Comparison of ENCODE assay signal across 9 cellular contexts in the genomic region with DNA sequence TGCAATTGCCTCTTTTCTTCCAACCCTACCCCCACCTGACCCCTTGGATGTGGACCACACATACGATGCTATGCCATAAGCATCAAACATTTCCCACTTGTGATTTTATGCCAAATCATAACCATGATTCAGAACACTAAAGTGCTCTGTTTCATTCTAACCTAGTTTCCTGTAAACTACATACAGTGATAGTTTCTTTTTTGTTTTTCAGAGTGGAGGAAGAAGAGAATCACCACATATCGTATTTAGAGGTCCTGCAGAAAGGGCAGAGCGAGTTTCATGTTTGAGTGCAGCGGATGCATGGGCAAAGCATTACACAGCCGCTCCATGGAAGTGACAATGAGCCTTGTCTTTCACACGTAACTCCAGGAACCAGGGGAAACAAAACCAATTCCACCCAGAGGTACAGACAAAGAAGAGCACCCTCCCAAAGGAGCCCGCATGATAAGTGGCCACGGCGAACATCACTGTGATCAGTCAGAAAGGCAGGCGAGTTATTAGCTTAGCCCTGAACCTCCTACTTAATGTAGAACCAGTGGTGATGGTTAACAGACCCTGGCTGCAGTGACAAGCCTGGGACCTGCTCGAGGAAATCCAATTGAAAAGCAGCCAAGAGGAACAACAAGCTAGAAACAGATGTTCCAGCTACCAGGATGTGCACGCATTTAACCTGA.
DNase-seq lines count a peak whose midpoint lies in the region; ATAC-seq and TF ChIP-seq lines count a peak whose summit lies in the region.
"Had no signal": no experiment of that assay in that cellular context is flagged by ENCODE, and none has a peak within 500 bp of the region (broad histone marks: within the 10 kb centered on the region; RNA-seq: fewer than 3 reads in every experiment).

No MANE protein-coding gene starts in this region.

- POLR2A ChIA-PET in CD4-positive, alpha-beta memory T cell (lab: Charles Lee; ENCODE audit: partially characterized antibody), result interaction anchor here (0.6 kb wide), 1 partner anchor 30 kb away, joined by 3 read pairs; no protein-coding TSS in a partner anchor

- intact Hi-C loops in CD4-positive, alpha-beta memory T cell (cut with micrococcal nuclease), result no loop called here
- intact Hi-C loops in spleen (cut with DNase I; ENCODE audit: low total_unique reads), result no loop called here

- H3K4me1 Mint-ChIP-seq in CD4-positive, alpha-beta memory T cell, result peaks cover 13 to 25% (median 20%) of the 10 kb centered on the region in 4 donors
- H3K4me1 Mint-ChIP-seq in progenitor cell of endocrine pancreas (ENCODE audit: low read depth), result peaks cover 11% of the 10 kb centered on the region

- no peaks in the 10 kb centered on the region for H3K9me3 Mint-ChIP-seq in CD4-positive, alpha-beta memory T cell
- H3K9me3 Mint-ChIP-seq in activated naive CD4-positive, alpha-beta T cell treated with anti-CD3 and anti-CD28 coated beads, Interleukin-2, amount 50 U/mL, for 72 hours, result no peaks in the 10 kb centered on the region
- H3K9me3 Mint-ChIP-seq in progenitor cell of endocrine pancreas (ENCODE audit: low read depth), result no peaks in the 10 kb centered on the region

- TF ChIP-seq POLR2A in spleen (IDR thresholded peaks at IDR 0.05), result no peak

- peak overlapping the region; percentile 64 to 79 (median 74) for H3K4me3 Mint-ChIP-seq in CD4-positive, alpha-beta memory T cell
- H3K4me3 Mint-ChIP-seq in progenitor cell of endocrine pancreas (ENCODE audit: low read depth), result no peak overlapping the region

- no peaks in the 10 kb centered on the region for H3K9me2 ChIP-seq in hepatocyte (replicated peaks; ENCODE audit: insufficient read depth)

- peak overlapping the region in 4 of 7 donors; percentile 5 to 86 (median 14) for H3K27ac Mint-ChIP-seq in CD4-positive, alpha-beta memory T cell
- peak overlapping the region in 1 of 2 donors; percentile 93 for H3K27ac Mint-ChIP-seq in activated naive CD4-positive, alpha-beta T cell treated with anti-CD3 and anti-CD28 coated beads, Interleukin-2, amount 50 U/mL, for 72 hours
- no peak overlapping the region for H3K27ac Mint-ChIP-seq in progenitor cell of endocrine pancreas

- H2AFZ ChIP-seq in hepatocyte, result no peak overlapping the region

- peaks cover 6 to 13% of the 10 kb centered on the region in 2 donors for H3K27me3 Mint-ChIP-seq in CD4-positive, alpha-beta memory T cell
- no peaks in the 10 kb centered on the region for H3K27me3 Mint-ChIP-seq in progenitor cell of endocrine pancreas

- TF ChIP-seq CTCF in spleen (IDR thresholded peaks at IDR 0.05 in 8 of 11, conservative IDR thresholded peaks at IDR 0.05 in 3 of 11) (no peak), progenitor cell of endocrine pancreas (IDR thresholded peaks at IDR 0.05; ENCODE audit: unreplicated experiment) (no peak), hepatocyte (IDR thresholded peaks at IDR 0.05; ENCODE audit: poor library complexity) (no peak)

- peak overlapping the region; percentile 8 to 36 for H3K4me3 ChIP-seq in CD4-positive, alpha-beta memory T cell (ENCODE audit: low read length in 2 of 2)
- H3K4me3 ChIP-seq in spleen, result peak overlapping the region in 1 of 8 donors; percentile 15
- H3K4me3 ChIP-seq in hepatocyte, result no peak overlapping the region

- 41 to 59% (median 56%) methylated on average over 12 of the region's 12 CpGs for WGBS in spleen, 5 donors
- 74% methylated on average over 12 of the region's 12 CpGs for WGBS in hepatocyte (ENCODE audit: low lambda C conversion rate, missing lambda C conversion rate)

- H3K36me3 ChIP-seq in CD4-positive, alpha-beta memory T cell (ENCODE audit: insufficient read depth, low read length), result no peaks in the 10 kb centered on the region
- H3K36me3 ChIP-seq in spleen (no peaks in the 10 kb centered on the region), hepatocyte (replicated peaks; ENCODE audit: insufficient read depth, low read depth) (no peaks in the 10 kb centered on the region)

- H3K79me2 ChIP-seq in hepatocyte, result no peaks in the 10 kb centered on the region

- no peaks in the 10 kb centered on the region for H3K9me3 ChIP-seq in CD4-positive, alpha-beta memory T cell (ENCODE audit: control insufficient read depth in 1 of 2, low read length in 2 of 2)
- H3K9me3 ChIP-seq in spleen (no peaks in the 10 kb centered on the region), hepatocyte (ENCODE audit: low read depth) (no peaks in the 10 kb centered on the region)

- H3K4me2 ChIP-seq in hepatocyte, result no peak overlapping the region

- DNase-seq in CD4-positive, alpha-beta memory T cell, result peak in 1 of 5 donors; percentile 15
- peak; percentile 13 for DNase-seq in GM19238 (ENCODE audit: insufficient read length, low spot score)
- DNase-seq in activated naive CD4-positive, alpha-beta T cell treated with anti-CD3 and anti-CD28 coated beads, Interleukin-2, amount 50 U/mL, for 72 hours (ENCODE audit: low spot score in 2 of 2), result no peak
- no peak for DNase-seq in spleen
- no peak for DNase-seq in 8988T
- no peak for DNase-seq in progenitor cell of endocrine pancreas (ENCODE audit: low spot score, unreplicated experiment)
- DNase-seq in hepatocyte (ENCODE audit: low spot score), result no peak

- no peak overlapping the region for H3K27ac ChIP-seq in CD4-positive, alpha-beta memory T cell (ENCODE audit: low read depth, low read length)
- no peak overlapping the region for H3K27ac ChIP-seq in spleen
- H3K27ac ChIP-seq in hepatocyte, result no peak overlapping the region
- H3K27ac ChIP-seq: HL-60 had no signal

- CTCF ChIA-PET in CD4-positive, alpha-beta memory T cell (lab: Charles Lee; ENCODE audit: partially characterized antibody), result interaction anchor here (1.0 to 1.5 kb wide), 3 partner anchors 15 to 35 kb away, joined by 3 to 5 read pairs (median 4); no protein-coding TSS in a partner anchor

- H3K4me1 ChIP-seq in CD4-positive, alpha-beta memory T cell (ENCODE audit: insufficient read depth, low read length), result peaks cover 18% of the 10 kb centered on the region
- H3K4me1 ChIP-seq in spleen, result peaks cover 0 to 5% (median 0%) of the 10 kb centered on the region in 6 donors
- no peaks in the 10 kb centered on the region for H3K4me1 ChIP-seq in hepatocyte (ENCODE audit: insufficient read depth)

- H3K36me3 Mint-ChIP-seq in CD4-positive, alpha-beta memory T cell, result no peaks in the 10 kb centered on the region
- no peaks in the 10 kb centered on the region for H3K36me3 Mint-ChIP-seq in activated naive CD4-positive, alpha-beta T cell treated with anti-CD3 and anti-CD28 coated beads, Interleukin-2, amount 50 U/mL, for 72 hours
- no peaks in the 10 kb centered on the region for H3K36me3 Mint-ChIP-seq in progenitor cell of endocrine pancreas (ENCODE audit: insufficient read depth)

- H3K27me3 ChIP-seq in CD4-positive, alpha-beta memory T cell (ENCODE audit: insufficient read depth, low read length), result no peaks in the 10 kb centered on the region
- H3K27me3 ChIP-seq in spleen (replicated peaks in 1 of 7) (peaks cover 0 to 3% (median 0%) of the 10 kb centered on the region in 7 donors), hepatocyte (no peaks in the 10 kb centered on the region)

- H4K20me1 ChIP-seq in hepatocyte (ENCODE audit: insufficient read depth, poor library complexity, severe bottlenecking), result no peaks in the 10 kb centered on the region

- peak; percentile 71 for ATAC-seq in HG03139 (IDR thresholded peaks at IDR 0.05; ENCODE audit: unreplicated experiment)
- ATAC-seq in activated naive CD4-positive, alpha-beta T cell treated with anti-CD3 and anti-CD28 coated beads, Interleukin-2, amount 50 U/mL, for 72 hours, result peak; percentile 87
